9 cellular contexts compared by ENCODE assay signal in genomic region chr2:17813742-17814458, GRCh38. TPM values are rescaled to one million over a fixed set of nuclear protein-coding genes. Genes with fewer than 3 reads are reported as not detected.
DNase-seq lines count a peak whose midpoint lies in the region; ATAC-seq and TF ChIP-seq lines count a peak whose summit lies in the region.
"Had no signal": no experiment of that assay in that cellular context is flagged by ENCODE, and none has a peak within 500 bp of the region (broad histone marks: within the 10 kb centered on the region; RNA-seq: fewer than 3 reads in every experiment).

No MANE protein-coding gene starts in this region.

- no peaks in the 10 kb centered on the region for H3K36me3 Mint-ChIP-seq in immature natural killer cell
- no peaks in the 10 kb centered on the region for H3K36me3 Mint-ChIP-seq in Caco-2 (ENCODE audit: insufficient read depth, unreplicated experiment)
- H3K36me3 Mint-ChIP-seq: activated naive CD4-positive, alpha-beta T cell treated with anti-CD3 and anti-CD28 coated beads, Interleukin-2, amount 50 U/mL, for 24 hours had no signal

- no peaks in the 10 kb centered on the region for H3K4me1 Mint-ChIP-seq in immature natural killer cell
- no peaks in the 10 kb centered on the region for H3K4me1 Mint-ChIP-seq in Caco-2 (ENCODE audit: low read depth, unreplicated experiment)
- H3K4me1 Mint-ChIP-seq: activated naive CD4-positive, alpha-beta T cell treated with anti-CD3 and anti-CD28 coated beads, Interleukin-2, amount 50 U/mL, for 24 hours had no signal

- no peak overlapping the region for H3K9ac ChIP-seq in DND-41 (ENCODE audit: low read depth, low read length)

- DNase-seq in DND-41 (peak; percentile 73), dorsolateral prefrontal cortex (peak in 6 of 10 donors; percentile 30 to 64 (median 48)), thoracic aorta (ENCODE audit: low spot score) (no peak), immature natural killer cell (no peak), SW480 (ENCODE audit: low spot score) (no peak), Caco-2 (no peak)

- H4K20me1 ChIP-seq in DND-41 (ENCODE audit: insufficient read depth, low read length) = no peaks in the 10 kb centered on the region

- H3K4me3 ChIP-seq in DND-41 (ENCODE audit: low read depth in 1 of 2, low read length in 2 of 2) (no peak overlapping the region), dorsolateral prefrontal cortex (no peak overlapping the region), thoracic aorta (peak overlapping the region; percentile 23), Caco-2 (ENCODE audit: low read depth, low read length) (no peak overlapping the region)

- no peak overlapping the region for H3K27ac ChIP-seq in DND-41 (ENCODE audit: low read length)
- H3K27ac ChIP-seq in dorsolateral prefrontal cortex = peak overlapping the region in 37 of 59 donors; percentile 7 to 87 (median 56)
- H3K27ac ChIP-seq in thoracic aorta = peak overlapping the region in 1 of 2 donors; percentile 38

- ATAC-seq in DND-41 (ENCODE audit: insufficient read depth, low read depth) = peak; percentile 94
- ATAC-seq in GM21360 (IDR thresholded peaks at IDR 0.05; ENCODE audit: unreplicated experiment) = peak; percentile 85
- ATAC-seq in HG03520 (IDR thresholded peaks at IDR 0.05; ENCODE audit: unreplicated experiment) = peak; percentile 78
- no peak for ATAC-seq in thoracic aorta (ENCODE audit: insufficient number of reproducible peaks, low FRiP score, low read depth)

- H3K4me2 ChIP-seq in DND-41 (ENCODE audit: insufficient read depth, low read length) = peak overlapping the region; percentile 40; the same call in 1 of the 2 replicates

- H3K9me3 ChIP-seq in DND-41 (ENCODE audit: insufficient read depth, low read length, severe bottlenecking) = no peaks in the 10 kb centered on the region
- no peaks in the 10 kb centered on the region for H3K9me3 ChIP-seq in thoracic aorta
- no peaks in the 10 kb centered on the region for H3K9me3 ChIP-seq in Caco-2

- peaks cover 28% of the 10 kb centered on the region for H3K4me1 ChIP-seq in DND-41 (ENCODE audit: insufficient read depth, low read length)
- no peaks in the 10 kb centered on the region for H3K4me1 ChIP-seq in thoracic aorta (ENCODE audit: control insufficient read depth in 1 of 2, low read depth in 2 of 2)
- no peaks in the 10 kb centered on the region for H3K4me1 ChIP-seq in Caco-2

- H3K27me3 ChIP-seq in DND-41 (ENCODE audit: insufficient read depth, low read length, poor library complexity) (peaks cover 3% of the 10 kb centered on the region), dorsolateral prefrontal cortex (no peaks in the 10 kb centered on the region), thoracic aorta (replicated peaks; ENCODE audit: insufficient read depth) (no peaks in the 10 kb centered on the region), Caco-2 (replicated peaks; ENCODE audit: control insufficient read depth, insufficient read depth, low read length) (peaks cover 2% of the 10 kb centered on the region)

- no peak overlapping the region for H2AFZ ChIP-seq in DND-41 (ENCODE audit: low read depth, low read length)

- H3K27ac Mint-ChIP-seq in immature natural killer cell = no peak overlapping the region
- no peak overlapping the region for H3K27ac Mint-ChIP-seq in Caco-2 (ENCODE audit: unreplicated experiment)
- H3K27ac Mint-ChIP-seq: activated naive CD4-positive, alpha-beta T cell treated with anti-CD3 and anti-CD28 coated beads, Interleukin-2, amount 50 U/mL, for 24 hours had no signal

- intact Hi-C loops in dorsolateral prefrontal cortex (cut with DNase I) = no loop called here
- intact Hi-C loops in Caco-2 (cut with micrococcal nuclease; ENCODE audit: unreplicated experiment) = no loop called here

- CTCF ChIA-PET in Caco-2 (lab: Charles Lee) = no interaction called here

- BruUV-seq in Caco-2 (replicated peaks; lab: Mats Ljungman, UMichigan) = no TSS peak

- no peaks in the 10 kb centered on the region for H3K79me2 ChIP-seq in DND-41 (ENCODE audit: insufficient read depth, low read length)

- no peak for TF ChIP-seq CTCF in DND-41 (IDR thresholded peaks at IDR 0.05; ENCODE audit: borderline replicate concordance, extremely low read depth, low read length, poor library complexity, severe bottlenecking)
- no peak for TF ChIP-seq CTCF in dorsolateral prefrontal cortex (IDR thresholded peaks at IDR 0.05 in 54 of 56, conservative IDR thresholded peaks at IDR 0.05 in 2 of 56; ENCODE audit: low read depth in 1 of 56, partially characterized antibody in 56 of 56)
- TF ChIP-seq CTCF in thoracic aorta (IDR thresholded peaks at IDR 0.05) = no peak
- no peak for TF ChIP-seq CTCF in Caco-2 (IDR thresholded peaks at IDR 0.05; ENCODE audit: insufficient read depth in 1 of 2, low read depth in 1 of 2, low read length in 1 of 2, severe bottlenecking in 1 of 2, unreplicated experiment in 1 of 2)

- H3K36me3 ChIP-seq in DND-41 (ENCODE audit: insufficient read depth, low read length) (no peaks in the 10 kb centered on the region), thoracic aorta (no peaks in the 10 kb centered on the region), Caco-2 (ENCODE audit: control insufficient read depth, insufficient read depth, low read length) (no peaks in the 10 kb centered on the region)

- H3K27me3 Mint-ChIP-seq in immature natural killer cell (ENCODE audit: low read depth in 3 of 3) = peaks cover 3 to 7% (median 4%) of the 10 kb centered on the region in 3 donors
- H3K27me3 Mint-ChIP-seq in Caco-2 (ENCODE audit: insufficient read depth, unreplicated experiment) = peaks cover 19% of the 10 kb centered on the region

- H3K9me3 Mint-ChIP-seq in immature natural killer cell (no peaks in the 10 kb centered on the region), Caco-2 (ENCODE audit: unreplicated experiment) (no peaks in the 10 kb centered on the region)
- H3K9me3 Mint-ChIP-seq: activated naive CD4-positive, alpha-beta T cell treated with anti-CD3 and anti-CD28 coated beads, Interleukin-2, amount 50 U/mL, for 24 hours had no signal

- H3K4me3 Mint-ChIP-seq in immature natural killer cell = no peak overlapping the region
- H3K4me3 Mint-ChIP-seq in Caco-2 (ENCODE audit: unreplicated experiment) = no peak overlapping the region
- H3K4me3 Mint-ChIP-seq: activated naive CD4-positive, alpha-beta T cell treated with anti-CD3 and anti-CD28 coated beads, Interleukin-2, amount 50 U/mL, for 24 hours had no signal

- POLR2A ChIA-PET in Caco-2 (lab: Charles Lee) = no interaction called here

RNA-seq across cellular contexts. Expression of gene MSGN1, which starts 2.4 kb away (rescaled TPM):
- total RNA-seq in dorsolateral prefrontal cortex (not detected), thoracic aorta (not detected), Caco-2 (2022) (not detected in 2 replicates)
- not detected for polyA plus RNA-seq in immature natural killer cell

RNA-seq across cellular contexts. Expression of gene GEN1, which starts 60.0 kb away (rescaled TPM):
- total RNA-seq in dorsolateral prefrontal cortex (10 to 100 TPM in 10 of 120 experiments, 1 to 10 TPM in 110; 2.6 to 17.6 (median 6.4) TPM), thoracic aorta (1 to 10 TPM; 3.7 to 4.9 TPM), Caco-2 (2022) (33.3 and 36.5 TPM in 2 replicates)
- 1 to 10 TPM in 1 of 3 donors, not detected in 2; 2.3 TPM for polyA plus RNA-seq in immature natural killer cell

Comparison
In these comparisons a context has a peak if more than half of its experiments do, and no peak if none do; other contexts are left out.
1. DNase-seq: peak in DND-41 (single experiment) and dorsolateral prefrontal cortex (6 of 10); none in thoracic aorta (single experiment), immature natural killer cell (0 of 3), SW480 (single experiment) and Caco-2 (0 of 2).